ENCODE assay signal across 18 cellular contexts in the genomic region with DNA sequence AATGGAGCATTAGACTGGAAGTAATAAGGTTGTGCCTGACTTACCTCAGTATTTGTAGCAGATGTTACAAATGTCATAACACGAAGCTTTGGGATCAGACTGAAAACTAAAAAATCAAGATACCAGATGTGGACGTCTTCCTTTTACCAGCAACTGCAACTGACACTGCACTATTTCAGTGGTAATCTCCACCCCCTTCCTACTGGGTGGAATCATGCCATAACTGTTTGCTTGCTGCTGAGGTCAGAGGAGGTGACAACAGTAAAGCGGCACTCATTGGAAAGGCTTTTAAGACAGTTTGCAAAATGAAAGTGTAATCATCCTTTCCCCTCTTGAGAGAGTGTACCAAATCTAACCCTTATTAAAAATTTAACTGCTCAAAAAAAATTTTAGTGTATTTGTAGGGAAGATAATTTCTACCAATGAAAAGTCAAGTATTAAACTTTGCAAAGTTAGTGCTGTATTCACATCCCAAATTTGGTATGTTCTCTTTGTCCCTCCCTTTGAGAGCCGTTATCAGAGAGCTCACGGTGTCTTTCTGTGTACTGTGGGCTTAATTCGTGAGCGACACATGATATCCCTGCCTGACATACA.
"Had no signal": no experiment of that assay in that cellular context is flagged by ENCODE, and none has a peak within 500 bp of the region (broad histone marks: within the 10 kb centered on the region; RNA-seq: fewer than 3 reads in every experiment).

No MANE protein-coding gene starts in this region.

- H3K4me3 ChIP-seq: dorsolateral prefrontal cortex, prostate gland, right atrium auricular region, smooth muscle cell, suprapubic skin, transverse colon, vagina had no signal

- DNase-seq: activated CD4-positive, alpha-beta T cell treated with anti-CD3 and anti-CD28 coated beads, Interleukin-2, amount 50 U/mL, for 1 hour; activated CD4-positive, CD25-positive, alpha-beta regulatory T cell; activated CD8-positive, alpha-beta memory T cell treated with anti-CD3 and anti-CD28 coated beads, Interleukin-2, amount 50 U/mL, for 4 hours; activated naive CD4-positive, alpha-beta T cell treated with anti-CD3 and anti-CD28 coated beads for 36 hours; activated T-cell treated with anti-CD3 and anti-CD28 coated beads, Interleukin-2, amount 50 U/mL, for 4 hours; dorsolateral prefrontal cortex; endodermal cell; naive thymus-derived CD4-positive, alpha-beta T cell; stimulated activated CD4-positive, alpha-beta T cell treated with anti-CD3 and anti-CD28 coated beads, Interleukin-4, amount 100 ng/mL, for 1 hour; stimulated activated naive CD8-positive, alpha-beta T cell treated with anti-CD3 and anti-CD28 coated beads, Interleukin-15, amount 100 ng/mL, for 72 hours; T-helper 2 cell; transverse colon had no signal

- H3K27ac ChIP-seq: prostate gland, right atrium auricular region, suprapubic skin, transverse colon, vagina had no signal

- H3K36me3 ChIP-seq: prostate gland, right atrium auricular region, suprapubic skin, transverse colon, vagina had no signal

- ATAC-seq: activated T-cell treated with anti-CD3 and anti-CD28 coated beads, Interleukin-2, amount 50 U/mL, for 4 hours; left lobe of liver; naive thymus-derived CD4-positive, alpha-beta T cell; stimulated activated naive CD8-positive, alpha-beta T cell treated with anti-CD3 and anti-CD28 coated beads, Interleukin-15, amount 100 ng/mL, for 72 hours had no signal

- H3K4me2 ChIP-seq: smooth muscle cell had no signal

- H3K9me3 ChIP-seq: prostate gland, right atrium auricular region, suprapubic skin, transverse colon, vagina had no signal

- H3K27me3 ChIP-seq: dorsolateral prefrontal cortex, right atrium auricular region, suprapubic skin, transverse colon, vagina had no signal

- H3K4me1 ChIP-seq: prostate gland, suprapubic skin, vagina had no signal
